Comparison of ENCODE assay signal across 16 cellular contexts in genomic region chr10:110285501-110285900, GRCh38.
"Had no signal": no experiment of that assay in that cellular context is flagged by ENCODE, and none has a peak within 500 bp of the region (broad histone marks: within the 10 kb centered on the region; RNA-seq: fewer than 3 reads in every experiment).

No MANE protein-coding gene starts in this region.

- ATAC-seq: activated CD4-positive, CD25-positive, alpha-beta regulatory T cell treated with anti-CD3 and anti-CD28 coated beads, Interleukin-2, amount 50 U/mL, for 24 hours; activated naive CD8-positive, alpha-beta T cell treated with anti-CD3 and anti-CD28 coated beads, Interleukin-2, amount 50 U/mL, for 24 hours; naive thymus-derived CD8-positive, alpha-beta T cell; stimulated activated naive B cell treated with anti-CD40 and anti-IgM and Interleukin-4, amounts not matched to agents 10 μg/mL and 1 μg/mL and 100 μg/mL, for 72 hours had no signal

- H3K4me1 ChIP-seq: parathyroid adenoma had no signal

- H3K4me3 ChIP-seq: thoracic aorta had no signal

- H3K9me3 ChIP-seq: thoracic aorta had no signal

- DNase-seq: activated CD4-positive, alpha-beta T cell treated with anti-CD3 and anti-CD28 coated beads, Interleukin-2, amount 50 U/mL, for 1 hour; activated CD8-positive, alpha-beta memory T cell treated with anti-CD3 and anti-CD28 coated beads, Interleukin-2, amount 50 U/mL, for 4 hours; activated effector memory CD4-positive, alpha-beta T cell treated with Interleukin-2 at 50 U/mL for 16 hours; activated naive CD4-positive, alpha-beta T cell treated with anti-CD3 and anti-CD28 coated beads, Interleukin-2, amount 10 ng/mL, durations not matched to agents 7 days and 5 days; activated naive CD8-positive, alpha-beta T cell treated with anti-CD3 and anti-CD28 coated beads, Interleukin-2, amount 50 U/mL, for 24 hours; activated T-cell treated with anti-CD3 and anti-CD28 coated beads, Interleukin-2, amount 50 U/mL, for 48 hours; anterior cingulate cortex; caudate nucleus; erythroblast; head of caudate nucleus; naive thymus-derived CD8-positive, alpha-beta T cell; stimulated activated naive B cell treated with anti-CD40 and anti-IgM and Interleukin-4, amounts not matched to agents 10 μg/mL and 1 μg/mL and 100 μg/mL, for 72 hours; T1000 had no signal

- H3K27ac ChIP-seq: parathyroid adenoma, thoracic aorta had no signal
